ENCODE assay signal across 24 cellular contexts in the genomic region with DNA sequence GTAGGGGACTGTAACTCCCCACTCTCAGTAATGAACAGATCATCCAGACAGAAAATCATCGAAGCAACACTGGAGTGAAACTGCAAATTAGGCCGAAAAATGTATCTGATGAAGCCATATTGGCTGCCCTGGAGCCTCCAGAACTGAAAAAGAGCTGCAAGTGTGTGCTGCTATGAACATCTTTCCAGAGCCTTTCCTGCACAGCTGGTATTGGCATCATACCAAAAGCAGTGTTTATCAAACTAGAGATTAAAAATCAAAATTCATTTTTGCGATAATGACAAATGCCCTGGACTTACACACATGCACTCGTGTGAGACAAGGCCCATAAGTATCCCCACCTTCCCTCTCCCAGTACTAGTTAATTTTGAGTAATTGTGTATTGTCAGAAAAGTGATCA.
"Had no signal": no experiment of that assay in that cellular context is flagged by ENCODE, and none has a peak within 500 bp of the region (broad histone marks: within the 10 kb centered on the region; RNA-seq: fewer than 3 reads in every experiment).

No MANE protein-coding gene starts in this region.

- H3K27ac ChIP-seq: HL-60, KMS-11, PC-9, Peyer's patch, SJCRH30 had no signal

- H3K4me2 ChIP-seq: KMS-11, PC-9 had no signal

- H3K4me3 ChIP-seq: K562, PC-9, Peyer's patch, SJCRH30 had no signal

- H3K4me1 ChIP-seq: Peyer's patch, SJCRH30 had no signal

- H3K27me3 ChIP-seq: Peyer's patch, SJCRH30 had no signal

- ATAC-seq: K562, Right ventricle myocardium inferior, T-cell had no signal

- H3K36me3 ChIP-seq: Peyer's patch, SJCRH30 had no signal

- DNase-seq: Kasumi-1; MM.1S; NCI-H1092 treated with DMSO at 0.1 percent for 48 hours; NCI-H1436; NCI-H1930; NCI-H2081; NCI-H2107; NCI-H345; NCI-H446 treated with DMSO at 0.1 percent for 48 hours; NCI-H510A treated with DMSO at 0.1 percent for 48 hours; NCI-H526; NCI-H748 treated with DMSO at 0.1 percent for 48 hours; NK-92 treated with Interleukin-12 subunit alpha and Interleukin-12 subunit beta, amount 100 ng/mL, for 24 hours; OCI-M1; PC-9; Peyer's patch; SHP77 treated with DMSO at 0.1 percent for 48 hours; SJCRH30; SW 1271; T-cell had no signal

- H2AFZ ChIP-seq: PC-9 had no signal
